1 cellular context compared by ENCODE assay signal in the genomic region with DNA sequence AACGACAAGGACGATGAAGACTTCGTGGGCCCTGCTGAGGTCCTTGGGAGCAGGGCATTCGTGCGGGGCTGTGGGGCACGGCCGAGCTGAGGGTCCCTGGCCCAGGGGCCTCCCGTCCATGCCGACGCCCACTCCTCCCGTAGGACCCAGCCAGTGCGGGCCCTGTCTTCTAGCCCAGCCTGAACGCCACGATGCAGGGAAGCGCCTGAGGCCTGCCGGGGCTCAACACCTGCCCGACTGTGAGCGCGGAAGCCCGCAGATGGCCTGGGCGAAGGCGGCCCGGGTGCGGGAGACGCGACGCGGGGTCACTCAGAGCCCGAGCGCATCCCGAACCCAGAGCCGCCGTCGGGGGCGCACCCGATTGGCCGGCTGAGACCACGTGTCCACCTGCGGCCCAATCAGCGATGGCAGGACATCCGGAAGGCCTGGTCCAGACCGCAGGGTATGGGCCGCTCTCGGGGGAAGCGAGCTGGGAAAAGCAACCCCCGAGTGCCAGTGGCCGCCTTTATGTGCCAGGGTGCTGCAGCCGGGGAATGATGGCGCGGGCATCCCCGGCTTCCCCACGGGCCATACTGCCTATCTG.
TF ChIP-seq lines count a peak whose summit lies in the region.

No MANE protein-coding gene starts in this region.

TF ChIP-seq in GM23338, 12 proteins besides CTCF, POLR2A, EP300 and RAD21 (continued from another document):
- TF ChIP-seq, protein P1, sequence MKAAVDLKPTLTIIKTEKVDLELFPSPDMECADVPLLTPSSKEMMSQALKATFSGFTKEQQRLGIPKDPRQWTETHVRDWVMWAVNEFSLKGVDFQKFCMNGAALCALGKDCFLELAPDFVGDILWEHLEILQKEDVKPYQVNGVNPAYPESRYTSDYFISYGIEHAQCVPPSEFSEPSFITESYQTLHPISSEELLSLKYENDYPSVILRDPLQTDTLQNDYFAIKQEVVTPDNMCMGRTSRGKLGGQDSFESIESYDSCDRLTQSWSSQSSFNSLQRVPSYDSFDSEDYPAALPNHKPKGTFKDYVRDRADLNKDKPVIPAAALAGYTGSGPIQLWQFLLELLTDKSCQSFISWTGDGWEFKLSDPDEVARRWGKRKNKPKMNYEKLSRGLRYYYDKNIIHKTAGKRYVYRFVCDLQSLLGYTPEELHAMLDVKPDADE (IDR thresholded peaks at IDR 0.05), result no peak
- no peak for TF ChIP-seq ZNF331 (CRISPR knock-in tag; IDR thresholded peaks at IDR 0.05; ENCODE audit: low read depth)
TF ChIP-seq in GM23338: peak in this region for 0.
